In the genomic region with DNA sequence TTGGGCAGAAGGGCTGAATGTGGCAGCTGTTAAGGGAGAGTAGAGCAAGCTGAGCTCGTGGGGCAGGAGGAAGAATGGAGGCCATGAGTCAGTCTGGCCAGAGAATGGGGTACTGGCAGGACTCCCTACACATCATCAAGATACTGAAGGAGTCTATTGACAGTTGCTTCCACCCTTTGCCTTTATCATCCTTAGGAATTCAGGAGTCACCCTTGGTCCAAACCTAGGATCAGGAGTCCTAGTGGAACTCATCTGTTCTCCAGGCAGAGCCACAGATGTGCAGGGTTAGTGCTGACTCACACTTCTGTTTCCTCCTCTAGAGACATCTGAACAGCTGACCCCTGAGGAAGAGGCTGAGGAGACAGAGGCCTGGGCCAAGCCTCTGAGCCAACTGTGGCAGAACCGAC, we compare ENCODE assay signal across 12 cellular contexts. TPM values are rescaled to one million over a fixed set of nuclear protein-coding genes. Genes with fewer than 3 reads are reported as not detected.
A peak's percentile ranks its signal among the peaks of the same experiment; 100 is the strongest.
DNase-seq lines count a peak whose midpoint lies in the region; ATAC-seq lines count a peak whose summit lies in the region.
"Had no signal": no experiment of that assay in that cellular context is flagged by ENCODE, and none has a peak within 500 bp of the region (broad histone marks: within the 10 kb centered on the region; RNA-seq: fewer than 3 reads in every experiment).

No MANE protein-coding gene starts in this region.

- DNase-seq in AG08396 (ENCODE audit: low spot score) (peak; percentile 72), HS-5 (ENCODE audit: low read depth) (peak; percentile 98), cardiac septum (ENCODE audit: low spot score) (peak; percentile 24), glomerular visceral epithelial cell (ENCODE audit: extremely low spot score) (no peak)
- DNase-seq: activated CD4-positive, alpha-beta T cell treated with anti-CD3 and anti-CD28 coated beads for 4 hours; naive thymus-derived CD4-positive, alpha-beta T cell; NCI-H1417 treated with DMSO at 0.1 percent for 48 hours; transverse colon had no signal

- peak overlapping the region; percentile 58 for H3K27ac Mint-ChIP-seq in activated T-helper 17 cell treated with anti-CD3 and anti-CD28 coated beads, Interleukin-2, amount 50 U/mL, for 72 hours
- no peak overlapping the region for H3K27ac Mint-ChIP-seq in stimulated activated memory B cell treated with anti-CD40 and anti-IgM and Interleukin-4, amounts not matched to agents 10 μg/mL and 1 μg/mL and 100 μg/mL, for 72 hours

- peaks cover 100% of the 10 kb centered on the region for H3K36me3 Mint-ChIP-seq in activated T-helper 17 cell treated with anti-CD3 and anti-CD28 coated beads, Interleukin-2, amount 50 U/mL, for 72 hours (ENCODE audit: low read depth)
- peaks cover 78% of the 10 kb centered on the region for H3K36me3 Mint-ChIP-seq in stimulated activated memory B cell treated with anti-CD40 and anti-IgM and Interleukin-4, amounts not matched to agents 10 μg/mL and 1 μg/mL and 100 μg/mL, for 72 hours

- H3K4me3 Mint-ChIP-seq in activated T-helper 17 cell treated with anti-CD3 and anti-CD28 coated beads, Interleukin-2, amount 50 U/mL, for 72 hours: no peak overlapping the region
- no peak overlapping the region for H3K4me3 Mint-ChIP-seq in stimulated activated memory B cell treated with anti-CD40 and anti-IgM and Interleukin-4, amounts not matched to agents 10 μg/mL and 1 μg/mL and 100 μg/mL, for 72 hours
- H3K4me3 Mint-ChIP-seq: naive thymus-derived CD4-positive, alpha-beta T cell had no signal

- no peaks in the 10 kb centered on the region for H3K9me3 Mint-ChIP-seq in activated T-helper 17 cell treated with anti-CD3 and anti-CD28 coated beads, Interleukin-2, amount 50 U/mL, for 72 hours
- H3K9me3 Mint-ChIP-seq in stimulated activated memory B cell treated with anti-CD40 and anti-IgM and Interleukin-4, amounts not matched to agents 10 μg/mL and 1 μg/mL and 100 μg/mL, for 72 hours: no peaks in the 10 kb centered on the region
- H3K9me3 Mint-ChIP-seq: naive thymus-derived CD4-positive, alpha-beta T cell had no signal

- ATAC-seq in activated T-helper 17 cell treated with anti-CD3 and anti-CD28 coated beads, Interleukin-2, amount 50 U/mL, for 72 hours (replicated peaks): no peak
- no peak for ATAC-seq in stimulated activated memory B cell treated with anti-CD40 and anti-IgM and Interleukin-4, amounts not matched to agents 10 μg/mL and 1 μg/mL and 100 μg/mL, for 72 hours
- no peak for ATAC-seq in GM18909 (IDR thresholded peaks at IDR 0.05; ENCODE audit: poor library complexity, unreplicated experiment)
- no peak for ATAC-seq in GM21825 (IDR thresholded peaks at IDR 0.05; ENCODE audit: unreplicated experiment)
- ATAC-seq: naive thymus-derived CD4-positive, alpha-beta T cell had no signal

- no peaks in the 10 kb centered on the region for H3K27me3 Mint-ChIP-seq in activated T-helper 17 cell treated with anti-CD3 and anti-CD28 coated beads, Interleukin-2, amount 50 U/mL, for 72 hours
- H3K27me3 Mint-ChIP-seq in stimulated activated memory B cell treated with anti-CD40 and anti-IgM and Interleukin-4, amounts not matched to agents 10 μg/mL and 1 μg/mL and 100 μg/mL, for 72 hours: no peaks in the 10 kb centered on the region
- H3K27me3 Mint-ChIP-seq: naive thymus-derived CD4-positive, alpha-beta T cell had no signal

- intact Hi-C loops in cardiac septum (cut with DNase I): no loop called here

- H3K4me1 Mint-ChIP-seq in activated T-helper 17 cell treated with anti-CD3 and anti-CD28 coated beads, Interleukin-2, amount 50 U/mL, for 72 hours: no peaks in the 10 kb centered on the region
- no peaks in the 10 kb centered on the region for H3K4me1 Mint-ChIP-seq in stimulated activated memory B cell treated with anti-CD40 and anti-IgM and Interleukin-4, amounts not matched to agents 10 μg/mL and 1 μg/mL and 100 μg/mL, for 72 hours

RNA-seq across cellular contexts. Expression of gene ST3GAL3, which starts 18.7 kb away (rescaled TPM):
- 10 to 100 TPM; 21.8 to 23.7 TPM for total RNA-seq in activated T-helper 17 cell treated with anti-CD3 and anti-CD28 coated beads, Interleukin-2, amount 50 U/mL, for 72 hours
- total RNA-seq in cardiac septum: 30.1 TPM

RNA-seq across cellular contexts. Expression of gene KDM4A, which starts 38.6 kb away (rescaled TPM):
- 10 to 100 TPM; 25.3 to 34.8 TPM for total RNA-seq in activated T-helper 17 cell treated with anti-CD3 and anti-CD28 coated beads, Interleukin-2, amount 50 U/mL, for 72 hours
- total RNA-seq in cardiac septum: 19.8 TPM
